29 cellular contexts compared by ENCODE assay signal in genomic region chr2:187874786-187875185, GRCh38.
"Had no signal": no experiment of that assay in that cellular context is flagged by ENCODE, and none has a peak within 500 bp of the region (broad histone marks: within the 10 kb centered on the region; RNA-seq: fewer than 3 reads in every experiment).

No MANE protein-coding gene starts in this region.

- H3K79me2 ChIP-seq: parathyroid adenoma had no signal

- H3K9me3 ChIP-seq: breast epithelium, esophagus muscularis mucosa, heart left ventricle, left ventricle myocardium inferior, psoas muscle, sigmoid colon, suprapubic skin, tibial artery, upper lobe of right lung had no signal

- H3K27me3 ChIP-seq: breast epithelium, esophagus muscularis mucosa, heart left ventricle, sigmoid colon, suprapubic skin, tibial artery, upper lobe of right lung had no signal

- H3K27ac ChIP-seq: breast epithelium, esophagus muscularis mucosa, heart left ventricle, left ventricle myocardium inferior, parathyroid adenoma, psoas muscle, sigmoid colon, suprapubic skin, tibial artery, upper lobe of right lung had no signal

- H3K4me1 ChIP-seq: breast epithelium, esophagus muscularis mucosa, heart left ventricle, left ventricle myocardium inferior, parathyroid adenoma, psoas muscle, sigmoid colon, suprapubic skin, tibial artery, upper lobe of right lung had no signal

- H2AFZ ChIP-seq: parathyroid adenoma had no signal

- DNase-seq: activated CD4-positive, alpha-beta memory T cell treated with anti-CD3 and anti-CD28 coated beads for 36 hours; activated CD4-positive, alpha-beta T cell treated with anti-CD3 and anti-CD28 coated beads, Interleukin-2, amount 10 ng/mL, durations not matched to agents 24 days and 14 days; activated CD4-positive, CD25-positive, alpha-beta regulatory T cell treated with anti-CD3 and anti-CD28 coated beads, Interleukin-2, amount 50 U/mL, for 72 hours; activated CD8-positive, alpha-beta memory T cell treated with anti-CD3 and anti-CD28 coated beads, Interleukin-2, amount 50 U/mL, for 4 hours; activated effector memory CD4-positive, alpha-beta T cell treated with anti-CD3 and anti-CD28 coated beads, Interleukin-2, amount 50 U/mL, for 16 hours; activated naive CD4-positive, alpha-beta T cell treated with anti-CD3 and anti-CD28 coated beads, Interleukin-2, amount 10 ng/mL, durations not matched to agents 7 days and 5 days; activated naive CD8-positive, alpha-beta T cell treated with anti-CD3 and anti-CD28 coated beads, Interleukin-2, amount 10 ng/mL, durations not matched to agents 7 days and 5 days; activated T-cell treated with anti-CD3 and anti-CD28 coated beads, Interleukin-2, amount 50 U/mL, for 1 hour; amygdala; central memory CD4-positive, alpha-beta T cell; endodermal cell; foreskin fibroblast; heart left ventricle; left ventricle myocardium inferior; naive thymus-derived CD4-positive, alpha-beta T cell; psoas muscle; sigmoid colon; stimulated activated CD4-positive, alpha-beta T cell treated with anti-CD3 and anti-CD28 coated beads, Interleukin-15, amount 100 ng/mL, for 24 hours; stimulated activated CD4-positive, alpha-beta T cell treated with anti-CD3 and anti-CD28 coated beads, Interleukin-2, amount 100 ng/mL, for 24 hours; stimulated activated naive CD4-positive, alpha-beta T cell; T-helper 17 cell; T1000; tibial artery; upper lobe of right lung had no signal

- H3K36me3 ChIP-seq: breast epithelium, esophagus muscularis mucosa, heart left ventricle, left ventricle myocardium inferior, sigmoid colon, suprapubic skin, tibial artery, upper lobe of right lung had no signal

- H3K4me3 ChIP-seq: breast epithelium, esophagus muscularis mucosa, heart left ventricle, left ventricle myocardium inferior, lung, psoas muscle, sigmoid colon, suprapubic skin, tibial artery, upper lobe of right lung had no signal
